ENCODE assay signal across 20 cellular contexts in the genomic region with DNA sequence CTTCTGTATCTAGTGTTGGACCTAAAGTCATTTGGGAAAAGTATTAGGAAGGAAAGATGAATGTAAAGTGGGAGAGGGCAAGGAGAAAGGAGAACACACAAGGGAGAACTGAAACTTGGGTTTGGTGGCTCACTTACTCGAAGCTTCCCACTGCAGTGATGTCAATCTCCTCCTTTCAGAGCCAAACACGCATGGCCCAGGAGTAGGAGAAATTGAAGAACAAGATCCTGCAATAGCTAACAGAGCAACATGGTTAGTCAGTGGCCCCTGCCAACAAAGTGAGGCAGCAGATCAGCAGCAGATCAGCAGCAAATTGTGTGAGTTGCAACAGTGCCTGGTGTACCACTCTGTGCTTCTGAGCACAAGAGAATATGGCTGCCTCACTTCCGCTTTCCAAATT.
"Had no signal": no experiment of that assay in that cellular context is flagged by ENCODE, and none has a peak within 500 bp of the region (broad histone marks: within the 10 kb centered on the region; RNA-seq: fewer than 3 reads in every experiment).

No MANE protein-coding gene starts in this region.

- ATAC-seq: gastrocnemius medialis; left lobe of liver; stimulated activated effector memory CD8-positive, alpha-beta T cell treated with anti-CD3 and anti-CD28 coated beads, Interleukin-12 subunit alpha, Interleukin-12 subunit beta, amount 100 ng/mL, for 72 hours; stimulated activated naive CD8-positive, alpha-beta T cell treated with anti-CD3 and anti-CD28 coated beads, Interleukin-15, Interleukin-2, amounts not matched to agents 100 U/mL and 50 U/mL, for 24 hours had no signal

- H3K9me3 ChIP-seq: esophagus muscularis mucosa, gastrocnemius medialis, heart right ventricle, pancreas, right lobe of liver, suprapubic skin, thyroid gland, upper lobe of left lung, vagina had no signal

- H3K36me3 ChIP-seq: esophagus muscularis mucosa, gastrocnemius medialis, heart right ventricle, pancreas, right lobe of liver, suprapubic skin, thyroid gland, upper lobe of left lung, vagina had no signal

- H3K27ac ChIP-seq: epithelial cell of prostate, esophagus muscularis mucosa, gastrocnemius medialis, heart right ventricle, pancreas, right lobe of liver, suprapubic skin, thyroid gland, upper lobe of left lung, vagina had no signal

- H3K4me3 ChIP-seq: esophagus muscularis mucosa, gastrocnemius medialis, heart right ventricle, pancreas, right lobe of liver, suprapubic skin, thyroid gland, upper lobe of left lung, vagina had no signal

- H3K27me3 ChIP-seq: esophagus muscularis mucosa, gastrocnemius medialis, pancreas, right lobe of liver, suprapubic skin, thyroid gland, upper lobe of left lung, vagina had no signal

- H3K4me1 ChIP-seq: esophagus muscularis mucosa, gastrocnemius medialis, heart right ventricle, pancreas, right lobe of liver, suprapubic skin, thyroid gland, upper lobe of left lung, vagina had no signal

- DNase-seq: effector memory CD4-positive, alpha-beta T cell; gastrocnemius medialis; heart right ventricle; hypothalamus; kidney glomerular epithelial cell; mammary epithelial cell; occipital lobe; pancreas; right lobe of liver; stimulated activated CD4-positive, alpha-beta T cell treated with anti-CD3 and anti-CD28 coated beads, Interleukin-4, amount 100 ng/mL, for 1 hour; stimulated activated CD8-positive, alpha-beta memory T cell treated with anti-CD3 and anti-CD28 coated beads, Interleukin-4, amount 100 ng/mL, for 48 hours; stimulated activated naive CD8-positive, alpha-beta T cell treated with anti-CD3 and anti-CD28 coated beads, Interleukin-15, Interleukin-2, amounts not matched to agents 100 U/mL and 50 U/mL, for 24 hours; thyroid gland; upper lobe of left lung had no signal
